18 cellular contexts compared by ENCODE assay signal in genomic region chr3:193827831-193828230, GRCh38.
"Had no signal": no experiment of that assay in that cellular context is flagged by ENCODE, and none has a peak within 500 bp of the region (broad histone marks: within the 10 kb centered on the region; RNA-seq: fewer than 3 reads in every experiment).

No MANE protein-coding gene starts in this region.

- H3K36me3 Mint-ChIP-seq: activated CD4-positive, alpha-beta memory T cell treated with anti-CD3 and anti-CD28 coated beads for 36 hours; activated CD8-positive, alpha-beta memory T cell treated with anti-CD3 and anti-CD28 coated beads, Interleukin-2, amount 10 ng/mL, durations not matched to agents 7 days and 5 days; naive thymus-derived CD8-positive, alpha-beta T cell had no signal

- H3K9me3 Mint-ChIP-seq: activated CD4-positive, alpha-beta memory T cell treated with anti-CD3 and anti-CD28 coated beads for 36 hours; naive thymus-derived CD8-positive, alpha-beta T cell had no signal

- H3K27ac Mint-ChIP-seq: activated CD4-positive, alpha-beta memory T cell treated with anti-CD3 and anti-CD28 coated beads for 36 hours; activated CD8-positive, alpha-beta memory T cell treated with anti-CD3 and anti-CD28 coated beads, Interleukin-2, amount 10 ng/mL, durations not matched to agents 7 days and 5 days; naive thymus-derived CD8-positive, alpha-beta T cell had no signal

- H3K4me3 Mint-ChIP-seq: activated CD4-positive, alpha-beta memory T cell treated with anti-CD3 and anti-CD28 coated beads for 36 hours; activated CD8-positive, alpha-beta memory T cell treated with anti-CD3 and anti-CD28 coated beads, Interleukin-2, amount 10 ng/mL, durations not matched to agents 7 days and 5 days; naive thymus-derived CD8-positive, alpha-beta T cell had no signal

- H3K4me3 ChIP-seq: left lung, right atrium auricular region, skin epidermis, tibial nerve had no signal

- H3K27me3 ChIP-seq: left lung, right atrium auricular region, tibial nerve had no signal

- DNase-seq: activated CD4-positive, alpha-beta memory T cell treated with anti-CD3 and anti-CD28 coated beads for 36 hours; activated CD4-positive, alpha-beta T cell treated with anti-CD3 and anti-CD28 coated beads for 1 hour; activated CD8-positive, alpha-beta memory T cell treated with anti-CD3 and anti-CD28 coated beads, Interleukin-2, amount 10 ng/mL, durations not matched to agents 7 days and 5 days; activated naive CD4-positive, alpha-beta T cell treated with anti-CD3 and anti-CD28 coated beads, Interleukin-2, amount 50 U/mL, for 16 hours; activated T-cell treated with anti-CD3 and anti-CD28 coated beads, Interleukin-2, amount 50 U/mL, for 1 hour; central memory CD4-positive, alpha-beta T cell; cortex of kidney; effector CD8-positive, alpha-beta T cell; hippocampal formation; kidney; left lung; naive thymus-derived CD8-positive, alpha-beta T cell; nucleus accumbens; stimulated activated CD4-positive, alpha-beta T cell treated with anti-CD3 and anti-CD28 coated beads, Interleukin-4, amount 100 ng/mL, for 24 hours; stimulated activated naive CD4-positive, alpha-beta T cell had no signal

- H3K4me1 Mint-ChIP-seq: activated CD8-positive, alpha-beta memory T cell treated with anti-CD3 and anti-CD28 coated beads, Interleukin-2, amount 10 ng/mL, durations not matched to agents 7 days and 5 days had no signal

- H3K36me3 ChIP-seq: left lung, right atrium auricular region, tibial nerve had no signal

- H3K27ac ChIP-seq: left lung, right atrium auricular region, tibial nerve had no signal

- H3K9me3 ChIP-seq: left lung, right atrium auricular region, tibial nerve had no signal
